ENCODE assay signal across 31 cellular contexts in the genomic region with DNA sequence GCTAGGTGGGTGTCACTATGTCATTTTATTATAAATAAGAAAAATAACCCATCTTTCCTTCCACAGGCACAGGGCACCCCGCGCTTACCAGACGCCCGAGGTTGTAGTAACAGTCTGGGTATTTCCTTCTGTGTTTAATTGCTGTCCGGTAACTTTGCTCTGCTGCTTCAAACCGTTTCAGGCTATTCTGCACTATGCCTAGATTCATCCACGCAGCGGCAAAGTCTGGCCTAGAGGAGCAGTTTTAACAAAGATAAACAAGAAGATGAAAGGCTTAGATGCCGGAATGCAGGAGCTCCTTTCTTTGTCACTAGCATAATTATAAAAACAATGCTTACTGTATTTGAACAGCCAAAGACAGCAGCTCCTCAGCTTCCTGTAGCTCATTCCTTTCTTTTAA.
"Had no signal": no experiment of that assay in that cellular context is flagged by ENCODE, and none has a peak within 500 bp of the region (broad histone marks: within the 10 kb centered on the region; RNA-seq: fewer than 3 reads in every experiment).

No MANE protein-coding gene starts in this region.

- H3K9me3 ChIP-seq: adrenal gland, gastrocnemius medialis, ovary, thoracic aorta, uterus had no signal

- ATAC-seq: gastrocnemius medialis; left cardiac atrium; sciatic nerve; stimulated activated effector memory CD8-positive, alpha-beta T cell treated with anti-CD3 and anti-CD28 coated beads, Interleukin-12 subunit alpha, Interleukin-12 subunit beta, amount 100 ng/mL, for 72 hours had no signal

- H3K4me3 Mint-ChIP-seq: activated naive CD8-positive, alpha-beta T cell; dendritic cell treated with granulocyte-macrophage colony-stimulating factor and Interleukin-4, amounts not matched to agents 40 ng/mL and 50 ng/mL, for 4 days; stimulated activated effector memory CD8-positive, alpha-beta T cell treated with anti-CD3 and anti-CD28 coated beads, Interleukin-12 subunit alpha, Interleukin-12 subunit beta, amount 100 ng/mL, for 72 hours; stimulated activated naive CD8-positive, alpha-beta T cell treated with anti-CD3 and anti-CD28 coated beads, Interleukin-15, Interleukin-2, amounts not matched to agents 100 ng/mL and 50 ng/mL, for 24 hours; type B pancreatic cell had no signal

- H3K27ac ChIP-seq: adrenal gland, brain microvascular endothelial cell, gastrocnemius medialis, ovary, skin epidermis, thoracic aorta, uterus, VCaP had no signal

- H3K4me3 ChIP-seq: adrenal gland, gastrocnemius medialis, ovary, skin epidermis, thoracic aorta, uterus had no signal

- H3K36me3 ChIP-seq: brain microvascular endothelial cell, ovary, thoracic aorta, uterus had no signal

- H3K4me1 ChIP-seq: adrenal gland, gastrocnemius medialis, uterus had no signal

- DNase-seq: activated CD4-positive, alpha-beta T cell treated with anti-CD3 and anti-CD28 coated beads for 48 hours; activated CD4-positive, alpha-beta T cell treated with anti-CD3 and anti-CD28 coated beads, Interleukin-2, amount 50 U/mL, for 48 hours; activated CD8-positive, alpha-beta memory T cell treated with anti-CD3 and anti-CD28 coated beads for 24 hours; activated effector memory CD4-positive, alpha-beta T cell treated with Interleukin-2 at 50 U/mL for 16 hours; activated naive CD4-positive, alpha-beta T cell treated with Interleukin-2 at 50 U/mL for 16 hours; adrenal gland; aorta; brain microvascular endothelial cell; caudate nucleus; effector CD8-positive, alpha-beta T cell; erythroblast; gastrocnemius medialis; glutamatergic neuron; left cardiac atrium; mammary epithelial cell; ovary; stimulated activated CD4-positive, alpha-beta T cell treated with anti-CD3 and anti-CD28 coated beads, Interleukin-4, amount 100 ng/mL, for 24 hours; T-helper 9 cell; uterus had no signal

- H3K9me3 Mint-ChIP-seq: dendritic cell treated with granulocyte-macrophage colony-stimulating factor and Interleukin-4, amounts not matched to agents 40 ng/mL and 50 ng/mL, for 4 days; stimulated activated effector memory CD8-positive, alpha-beta T cell treated with anti-CD3 and anti-CD28 coated beads, Interleukin-12 subunit alpha, Interleukin-12 subunit beta, amount 100 ng/mL, for 72 hours; type B pancreatic cell had no signal

- FAIRE-seq: keratinocyte, TTC549 had no signal

- H3K27ac Mint-ChIP-seq: activated naive CD8-positive, alpha-beta T cell; dendritic cell treated with granulocyte-macrophage colony-stimulating factor and Interleukin-4, amounts not matched to agents 40 ng/mL and 50 ng/mL, for 4 days; progenitor cell of endocrine pancreas; stimulated activated effector memory CD8-positive, alpha-beta T cell treated with anti-CD3 and anti-CD28 coated beads, Interleukin-12 subunit alpha, Interleukin-12 subunit beta, amount 100 ng/mL, for 72 hours; stimulated activated naive CD8-positive, alpha-beta T cell treated with anti-CD3 and anti-CD28 coated beads, Interleukin-15, Interleukin-2, amounts not matched to agents 100 ng/mL and 50 ng/mL, for 24 hours had no signal

- H3K27me3 Mint-ChIP-seq: activated naive CD8-positive, alpha-beta T cell; dendritic cell treated with granulocyte-macrophage colony-stimulating factor and Interleukin-4, amounts not matched to agents 40 ng/mL and 50 ng/mL, for 4 days; progenitor cell of endocrine pancreas; stimulated activated naive CD8-positive, alpha-beta T cell treated with anti-CD3 and anti-CD28 coated beads, Interleukin-15, Interleukin-2, amounts not matched to agents 100 ng/mL and 50 ng/mL, for 24 hours; type B pancreatic cell had no signal

- H3K27me3 ChIP-seq: adrenal gland, brain microvascular endothelial cell, gastrocnemius medialis, ovary, uterus had no signal
